Comparison of ENCODE assay signal across 1 cellular context in genomic region chr6:155170519-155170918, GRCh38.
TF ChIP-seq lines count a peak whose summit lies in the region.

No MANE protein-coding gene starts in this region.

TF ChIP-seq in HepG2, 621 proteins besides CTCF, POLR2A, EP300 and RAD21 (continued from another document):
- TF ChIP-seq ZBTB43 (CRISPR knock-in tag; conservative IDR thresholded peaks at IDR 0.05) = no peak
- TF ChIP-seq TBP (CRISPR knock-in tag; IDR thresholded peaks at IDR 0.05) = no peak
- TF ChIP-seq SP5 (CRISPR knock-in tag; IDR thresholded peaks at IDR 0.05; ENCODE audit: borderline replicate concordance, low read depth) = no peak
- peak; percentile 53; the same call in 1 of the 2 replicates for TF ChIP-seq MAFF (IDR thresholded peaks at IDR 0.05; ENCODE audit: low read depth, low read length)
- peak; percentile 43 to 63; a peak in 3 of 4 replicates for TF ChIP-seq MAFK (conservative IDR thresholded peaks at IDR 0.05 in 1 of 2, IDR thresholded peaks at IDR 0.05 in 1 of 2; ENCODE audit: low read length in 2 of 2)
TF ChIP-seq in HepG2: peak in this region for 2.
